In genomic region chr19:38861368-38861767, GRCh38 we compare ENCODE assay signal across 12 cellular contexts. TPM values are rescaled to one million over a fixed set of nuclear protein-coding genes. Genes with fewer than 3 reads are reported as not detected.
DNase-seq lines count a peak whose midpoint lies in the region; ATAC-seq, FAIRE-seq and TF ChIP-seq lines count a peak whose summit lies in the region.
"Had no signal": no experiment of that assay in that cellular context is flagged by ENCODE, and none has a peak within 500 bp of the region (broad histone marks: within the 10 kb centered on the region; RNA-seq: fewer than 3 reads in every experiment).

No MANE protein-coding gene starts in this region.

- H2AFZ ChIP-seq in Karpas-422 (ENCODE audit: low read length) (no peak overlapping the region), SU-DHL-6 (ENCODE audit: low read depth, low read length, severe bottlenecking) (no peak overlapping the region)
- H2AFZ ChIP-seq: GM23338 had no signal

- H3K4me3 Mint-ChIP-seq in stimulated activated memory B cell treated with anti-CD40 and anti-IgM and Interleukin-4, amounts not matched to agents 10 μg/mL and 1 μg/mL and 100 μg/mL, for 72 hours, result no peak overlapping the region
- no peak overlapping the region for H3K4me3 Mint-ChIP-seq in progenitor cell of endocrine pancreas (ENCODE audit: low read depth)
- no peak overlapping the region for H3K4me3 Mint-ChIP-seq in activated CD8-positive, alpha-beta T cell treated with anti-CD3 and anti-CD28 coated beads, Interleukin-2, amount 10 ng/mL, durations not matched to agents 7 days and 5 days
- H3K4me3 Mint-ChIP-seq: CD8-positive, alpha-beta memory T cell; GM23338 had no signal

- peaks cover 57% of the 10 kb centered on the region for H3F3A ChIP-seq in SU-DHL-6 (ENCODE audit: insufficient read depth)

- no peak overlapping the region for H3K9ac ChIP-seq in Karpas-422 (ENCODE audit: low read length)
- no peak overlapping the region; the same call in 1 of the 2 replicates for H3K9ac ChIP-seq in SU-DHL-6 (ENCODE audit: low read length)

- H3K27ac Mint-ChIP-seq in stimulated activated memory B cell treated with anti-CD40 and anti-IgM and Interleukin-4, amounts not matched to agents 10 μg/mL and 1 μg/mL and 100 μg/mL, for 72 hours, result peak overlapping the region; percentile 91
- H3K27ac Mint-ChIP-seq in progenitor cell of endocrine pancreas, result no peak overlapping the region
- H3K27ac Mint-ChIP-seq in activated CD8-positive, alpha-beta T cell treated with anti-CD3 and anti-CD28 coated beads, Interleukin-2, amount 10 ng/mL, durations not matched to agents 7 days and 5 days, result no peak overlapping the region
- H3K27ac Mint-ChIP-seq: GM23338 had no signal

- H3K9me2 ChIP-seq in Karpas-422 (replicated peaks; ENCODE audit: insufficient read depth, low read length) (no peaks in the 10 kb centered on the region), SU-DHL-6 (replicated peaks; ENCODE audit: insufficient read depth, low read length) (no peaks in the 10 kb centered on the region)

- H3K79me2 ChIP-seq in Karpas-422 (ENCODE audit: low read length), result no peaks in the 10 kb centered on the region
- H3K79me2 ChIP-seq in SU-DHL-6 (ENCODE audit: insufficient read depth, low read length), result no peaks in the 10 kb centered on the region

- H3K4me1 ChIP-seq in Karpas-422 (ENCODE audit: low read length), result peaks cover 58% of the 10 kb centered on the region

- CTCF ChIA-PET in activated CD8-positive, alpha-beta T cell treated with anti-CD3 and anti-CD28 coated beads, Interleukin-2, amount 10 ng/mL, durations not matched to agents 7 days and 5 days (lab: Charles Lee), result interaction anchor here (1.0 to 1.8 kb wide), 4 partner anchors 8 to 69 kb away, joined by 4 to 7 read pairs (median 4); partner anchors contain the start of genes MRPS12, RINL and SARS2

- no peaks in the 10 kb centered on the region for H3K9me3 ChIP-seq in Karpas-422 (ENCODE audit: low read length)
- H3K9me3 ChIP-seq in SU-DHL-6 (ENCODE audit: insufficient read depth, low read length), result no peaks in the 10 kb centered on the region

- peaks cover 76% of the 10 kb centered on the region for H3K4me1 Mint-ChIP-seq in stimulated activated memory B cell treated with anti-CD40 and anti-IgM and Interleukin-4, amounts not matched to agents 10 μg/mL and 1 μg/mL and 100 μg/mL, for 72 hours
- H3K4me1 Mint-ChIP-seq in progenitor cell of endocrine pancreas (ENCODE audit: low read depth), result peaks cover 14% of the 10 kb centered on the region
- H3K4me1 Mint-ChIP-seq in activated CD8-positive, alpha-beta T cell treated with anti-CD3 and anti-CD28 coated beads, Interleukin-2, amount 10 ng/mL, durations not matched to agents 7 days and 5 days (ENCODE audit: low read depth), result peaks cover 56% of the 10 kb centered on the region

- TF ChIP-seq CTCF in SU-DHL-6 (IDR thresholded peaks at IDR 0.05; ENCODE audit: insufficient read depth, low read length, poor library complexity, severe bottlenecking) (no peak), progenitor cell of endocrine pancreas (IDR thresholded peaks at IDR 0.05; ENCODE audit: unreplicated experiment) (no peak)

- no peak overlapping the region for H3K27ac ChIP-seq in Karpas-422 (ENCODE audit: low read length)
- no peak overlapping the region; the same call in 1 of the 2 replicates for H3K27ac ChIP-seq in SU-DHL-6 (ENCODE audit: low read depth, low read length)

- H3K27me3 ChIP-seq in Karpas-422 (ENCODE audit: low read length) (no peaks in the 10 kb centered on the region), SU-DHL-6 (ENCODE audit: low read length) (no peaks in the 10 kb centered on the region)

- H3K36me3 ChIP-seq in Karpas-422 (ENCODE audit: insufficient read depth, low read length) (no peaks in the 10 kb centered on the region), SU-DHL-6 (ENCODE audit: low read length) (no peaks in the 10 kb centered on the region)

- POLR2A ChIA-PET in activated CD8-positive, alpha-beta T cell treated with anti-CD3 and anti-CD28 coated beads, Interleukin-2, amount 10 ng/mL, durations not matched to agents 7 days and 5 days (lab: Charles Lee), result interaction anchor here (1.4 kb wide), 1 partner anchor 9 kb away, joined by 5 read pairs; no protein-coding TSS in a partner anchor

- no peak for DNase-seq in Karpas-422
- DNase-seq in SHP77 treated with DMSO at 0.1 percent for 48 hours (lab: John Stamatoyannopoulos, UW), result no peak
- no peak for DNase-seq in progenitor cell of endocrine pancreas (ENCODE audit: low spot score, unreplicated experiment)
- DNase-seq in activated CD8-positive, alpha-beta T cell treated with anti-CD3 and anti-CD28 coated beads, Interleukin-2, amount 10 ng/mL, durations not matched to agents 7 days and 5 days, result no peak
- DNase-seq: CD8-positive, alpha-beta memory T cell; DMS53; H7; IMR-90 had no signal

- no peak for ATAC-seq in stimulated activated memory B cell treated with anti-CD40 and anti-IgM and Interleukin-4, amounts not matched to agents 10 μg/mL and 1 μg/mL and 100 μg/mL, for 72 hours
- no peak for ATAC-seq in activated CD8-positive, alpha-beta T cell treated with anti-CD3 and anti-CD28 coated beads, Interleukin-2, amount 10 ng/mL, durations not matched to agents 7 days and 5 days
- ATAC-seq: GM23338 had no signal

- no peaks in the 10 kb centered on the region for H4K20me1 ChIP-seq in Karpas-422 (ENCODE audit: insufficient read depth, low read depth, low read length)
- no peaks in the 10 kb centered on the region for H4K20me1 ChIP-seq in SU-DHL-6 (ENCODE audit: low read depth, low read length)

- no peak overlapping the region for H3K4me3 ChIP-seq in Karpas-422 (ENCODE audit: low read length)
- H3K4me3 ChIP-seq in SU-DHL-6 (ENCODE audit: insufficient read depth, low read length, poor library complexity, severe bottlenecking), result no peak overlapping the region
- H3K4me3 ChIP-seq: GM23338 had no signal

- no peaks in the 10 kb centered on the region for H3K9me3 Mint-ChIP-seq in stimulated activated memory B cell treated with anti-CD40 and anti-IgM and Interleukin-4, amounts not matched to agents 10 μg/mL and 1 μg/mL and 100 μg/mL, for 72 hours
- peaks cover 4% of the 10 kb centered on the region for H3K9me3 Mint-ChIP-seq in progenitor cell of endocrine pancreas (ENCODE audit: low read depth)
- H3K9me3 Mint-ChIP-seq in activated CD8-positive, alpha-beta T cell treated with anti-CD3 and anti-CD28 coated beads, Interleukin-2, amount 10 ng/mL, durations not matched to agents 7 days and 5 days (ENCODE audit: insufficient read depth), result peaks cover 11% of the 10 kb centered on the region

- H3K4me2 ChIP-seq in Karpas-422 (ENCODE audit: low read depth, low read length, poor library complexity, severe bottlenecking) (peak overlapping the region; percentile 62), SU-DHL-6 (ENCODE audit: low read depth, low read length, poor library complexity, severe bottlenecking) (peak overlapping the region; percentile 56)
- H3K4me2 ChIP-seq: GM23338 had no signal

- no peaks in the 10 kb centered on the region for H3K27me3 Mint-ChIP-seq in stimulated activated memory B cell treated with anti-CD40 and anti-IgM and Interleukin-4, amounts not matched to agents 10 μg/mL and 1 μg/mL and 100 μg/mL, for 72 hours
- no peaks in the 10 kb centered on the region for H3K27me3 Mint-ChIP-seq in progenitor cell of endocrine pancreas
- H3K27me3 Mint-ChIP-seq in activated CD8-positive, alpha-beta T cell treated with anti-CD3 and anti-CD28 coated beads, Interleukin-2, amount 10 ng/mL, durations not matched to agents 7 days and 5 days (ENCODE audit: low read depth), result no peaks in the 10 kb centered on the region
- H3K27me3 Mint-ChIP-seq: CD8-positive, alpha-beta memory T cell had no signal

- peaks cover 6% of the 10 kb centered on the region for H3K36me3 Mint-ChIP-seq in stimulated activated memory B cell treated with anti-CD40 and anti-IgM and Interleukin-4, amounts not matched to agents 10 μg/mL and 1 μg/mL and 100 μg/mL, for 72 hours
- peaks cover 2% of the 10 kb centered on the region for H3K36me3 Mint-ChIP-seq in progenitor cell of endocrine pancreas (ENCODE audit: insufficient read depth)
- peaks cover 21% of the 10 kb centered on the region for H3K36me3 Mint-ChIP-seq in activated CD8-positive, alpha-beta T cell treated with anti-CD3 and anti-CD28 coated beads, Interleukin-2, amount 10 ng/mL, durations not matched to agents 7 days and 5 days (ENCODE audit: low read depth)

- FAIRE-seq in colon (lab: Jason Lieb, UNC), result peak; percentile 92

RNA-seq across cellular contexts. Expression of gene HNRNPL, which starts 11.6 kb away (rescaled TPM):
- total RNA-seq in Karpas-422 (2014; rRNA removed; shearing (Covaris generic); ENCODE audit: low replicate concordance), result 212 and 217 TPM in 2 replicates
- 444 and 461 TPM in 2 replicates for total RNA-seq in progenitor cell of endocrine pancreas
- total RNA-seq in activated CD8-positive, alpha-beta T cell treated with anti-CD3 and anti-CD28 coated beads, Interleukin-2, amount 10 ng/mL, durations not matched to agents 7 days and 5 days, result 100 to 1,000 TPM; 509 to 553 TPM

RNA-seq across cellular contexts. Expression of gene RINL, which starts 16.7 kb away (rescaled TPM):
- total RNA-seq in Karpas-422 (2014; rRNA removed; shearing (Covaris generic); ENCODE audit: low replicate concordance), result 69.3 and 77.5 TPM in 2 replicates
- 2.6 and 3.0 TPM in 2 replicates for total RNA-seq in progenitor cell of endocrine pancreas
- total RNA-seq in activated CD8-positive, alpha-beta T cell treated with anti-CD3 and anti-CD28 coated beads, Interleukin-2, amount 10 ng/mL, durations not matched to agents 7 days and 5 days, result 10 to 100 TPM; 58.9 to 63.5 TPM

RNA-seq across cellular contexts. Expression of gene ECH1, which starts 29.8 kb away (rescaled TPM):
- total RNA-seq in Karpas-422 (2014; rRNA removed; shearing (Covaris generic); ENCODE audit: low replicate concordance), result 150 and 162 TPM in 2 replicates
- total RNA-seq in progenitor cell of endocrine pancreas, result 86.9 and 93.5 TPM in 2 replicates
- 100 to 1,000 TPM; 170 to 175 TPM for total RNA-seq in activated CD8-positive, alpha-beta T cell treated with anti-CD3 and anti-CD28 coated beads, Interleukin-2, amount 10 ng/mL, durations not matched to agents 7 days and 5 days

RNA-seq across cellular contexts. Expression of gene SIRT2, which starts 38.0 kb away (rescaled TPM):
- 19.5 and 24.7 TPM in 2 replicates for total RNA-seq in Karpas-422 (2014; rRNA removed; shearing (Covaris generic); ENCODE audit: low replicate concordance)
- 33.4 and 38.0 TPM in 2 replicates for total RNA-seq in progenitor cell of endocrine pancreas
- total RNA-seq in activated CD8-positive, alpha-beta T cell treated with anti-CD3 and anti-CD28 coated beads, Interleukin-2, amount 10 ng/mL, durations not matched to agents 7 days and 5 days, result 10 to 100 TPM; 36.4 to 40.3 TPM

RNA-seq across cellular contexts. Expression of gene NFKBIB, which starts 38.4 kb away (rescaled TPM):
- 13.5 and 18.7 TPM in 2 replicates for total RNA-seq in Karpas-422 (2014; rRNA removed; shearing (Covaris generic); ENCODE audit: low replicate concordance)
- total RNA-seq in progenitor cell of endocrine pancreas, result 18.0 and 18.8 TPM in 2 replicates
- 10 to 100 TPM; 31.9 to 36.6 TPM for total RNA-seq in activated CD8-positive, alpha-beta T cell treated with anti-CD3 and anti-CD28 coated beads, Interleukin-2, amount 10 ng/mL, durations not matched to agents 7 days and 5 days

Comparison
In these comparisons a context has a peak if more than half of its experiments do, and no peak if none do; other contexts are left out.
1. RNA of gene RINL, which starts 16.7 kb away (total RNA-seq): 69.3 to 77.5 TPM in Karpas-422 and 58.9 to 63.5 TPM in activated CD8-positive, alpha-beta T cell treated with anti-CD3 and anti-CD28 coated beads, Interleukin-2, amount 10 ng/mL, durations not matched to agents 7 days and 5 days; 2.6 to 3.0 TPM in progenitor cell of endocrine pancreas; every median in the first group is over 10 times any median in the second.